Comparison of ENCODE assay signal across 16 cellular contexts in genomic region chr11:11978098-11978637, GRCh38. TPM values are rescaled to one million over a fixed set of nuclear protein-coding genes. Genes with fewer than 3 reads are reported as not detected.
DNase-seq lines count a peak whose midpoint lies in the region; ATAC-seq and TF ChIP-seq lines count a peak whose summit lies in the region.
"Had no signal": no experiment of that assay in that cellular context is flagged by ENCODE, and none has a peak within 500 bp of the region (broad histone marks: within the 10 kb centered on the region; RNA-seq: fewer than 3 reads in every experiment).

No MANE protein-coding gene starts in this region.

- H3K79me2 ChIP-seq in SK-N-SH (ENCODE audit: insufficient read depth), result peaks cover 62% of the 10 kb centered on the region

- TF ChIP-seq CTCF in SK-N-SH (IDR thresholded peaks at IDR 0.05) (no peak), colonic mucosa (IDR thresholded peaks at IDR 0.05) (no peak), tibial nerve (IDR thresholded peaks at IDR 0.05) (no peak)

- ATAC-seq in SK-N-SH treated with all-trans-retinoic acid at 6 μM for 48 hours, result no peak
- ATAC-seq: activated T-cell treated with anti-CD3 and anti-CD28 coated beads, Interleukin-2, amount 50 U/mL, for 72 hours; natural killer cell; T-helper 17 cell had no signal

- no peak for TF ChIP-seq RAD21 in SK-N-SH (IDR thresholded peaks at IDR 0.05; ENCODE audit: low read length)

- no peak overlapping the region for H3K4me3 ChIP-seq in SK-N-SH (ENCODE audit: low read depth in 2 of 2, low read length in 1 of 2)
- no peak overlapping the region for H3K4me3 ChIP-seq in colonic mucosa
- H3K4me3 ChIP-seq in mesodermal cell (ENCODE audit: extremely low read depth, insufficient read depth, low read length, poor library complexity, severe bottlenecking), result no peak overlapping the region
- H3K4me3 ChIP-seq in tibial nerve, result no peak overlapping the region

- no peak for DNase-seq in SK-N-SH
- DNase-seq in colonic mucosa, result no peak
- DNase-seq in tibial nerve (ENCODE audit: low spot score in 2 of 2), result no peak
- no peak for DNase-seq in NCI-H1436 treated with DMSO at 0.1 percent for 48 hours (lab: John Stamatoyannopoulos, UW)
- DNase-seq in HPDE6-E6E7 (ENCODE audit: extremely low spot score), result no peak
- DNase-seq in T-helper 9 cell, result no peak
- DNase-seq: activated CD4-positive, alpha-beta T cell treated with anti-CD3 and anti-CD28 coated beads for 4 hours; activated T-cell treated with anti-CD3 and anti-CD28 coated beads, Interleukin-2, amount 50 U/mL, for 72 hours; amygdala; effector CD8-positive, alpha-beta T cell; NCI-H1092 treated with DMSO at 0.1 percent for 48 hours; stimulated activated CD4-positive, alpha-beta T cell treated with anti-CD3 and anti-CD28 coated beads, Interleukin-4, amount 100 ng/mL, for 24 hours; T-helper 17 cell had no signal

- peak overlapping the region; percentile 83; the same call in 1 of the 2 replicates for H3K9ac ChIP-seq in SK-N-SH
- no peak overlapping the region for H3K9ac ChIP-seq in colonic mucosa (ENCODE audit: low read depth in 2 of 2, low read length in 2 of 2)

- no peak for TF ChIP-seq POLR2A in tibial nerve (IDR thresholded peaks at IDR 0.05)

- H3K9me2 ChIP-seq in SK-N-SH, result no peaks in the 10 kb centered on the region

- intact Hi-C loops in colonic mucosa (cut with DNase I), result no loop called here

- no peaks in the 10 kb centered on the region for H3K27me3 ChIP-seq in SK-N-SH (ENCODE audit: insufficient read depth)
- no peaks in the 10 kb centered on the region for H3K27me3 ChIP-seq in colonic mucosa
- no peaks in the 10 kb centered on the region for H3K27me3 ChIP-seq in tibial nerve

- TF ChIP-seq EP300 in SK-N-SH (IDR thresholded peaks at IDR 0.05; ENCODE audit: borderline replicate concordance in 1 of 2, low read depth in 1 of 2, low read length in 1 of 2), result no peak
- no peak for TF ChIP-seq EP300 in tibial nerve (IDR thresholded peaks at IDR 0.05)

- H3F3A ChIP-seq in SK-N-SH (replicated peaks; ENCODE audit: insufficient read depth), result peaks cover 85% of the 10 kb centered on the region

- WGBS in SK-N-SH (ENCODE audit: low lambda C conversion rate), result 95% methylated on average over 4 of the region's 4 CpGs
- WGBS in mesodermal cell (ENCODE audit: insufficient coverage in 2 of 2), 2 experiments, result 92% methylated on average over 3 of the region's 4 CpGs
- 85 to 87% methylated on average over 4 of the region's 4 CpGs for WGBS in tibial nerve, 2 donors

- no peaks in the 10 kb centered on the region for H3K9me3 ChIP-seq in SK-N-SH
- H3K9me3 ChIP-seq in colonic mucosa, result no peaks in the 10 kb centered on the region
- peaks cover 10% of the 10 kb centered on the region for H3K9me3 ChIP-seq in mesodermal cell (ENCODE audit: control insufficient read depth, low read length)
- H3K9me3 ChIP-seq in tibial nerve, result no peaks in the 10 kb centered on the region

- H3K4me2 ChIP-seq in SK-N-SH, result peak overlapping the region; percentile 71; the same call in 1 of the 2 replicates

- no peak overlapping the region for H2AFZ ChIP-seq in SK-N-SH (ENCODE audit: low read depth)

- peaks cover 80 to 90% of the 10 kb centered on the region in 2 experiments for H3K4me1 ChIP-seq in SK-N-SH (ENCODE audit: control insufficient read depth in 1 of 2, insufficient read depth in 2 of 2, low read depth in 1 of 2, low read length in 1 of 2)
- peaks cover 6% of the 10 kb centered on the region for H3K4me1 ChIP-seq in colonic mucosa
- peaks cover 66% of the 10 kb centered on the region for H3K4me1 ChIP-seq in mesodermal cell (ENCODE audit: control insufficient read depth, insufficient read depth, low read length, poor library complexity, severe bottlenecking)
- peaks cover 5 to 89% (median 57%) of the 10 kb centered on the region in 4 donors for H3K4me1 ChIP-seq in tibial nerve

- H3K36me3 ChIP-seq in SK-N-SH (replicated peaks in 1 of 2; ENCODE audit: control insufficient read depth in 1 of 2, insufficient read depth in 2 of 2, low read length in 1 of 2) (peaks cover 20 to 31% of the 10 kb centered on the region in 2 experiments), colonic mucosa (no peaks in the 10 kb centered on the region), mesodermal cell (ENCODE audit: control insufficient read depth, insufficient read depth, low read length) (peaks cover 63% of the 10 kb centered on the region), tibial nerve (no peaks in the 10 kb centered on the region)

- POLR2A ChIA-PET in SK-N-SH (lab: Yijun Ruan, JAX), result interaction anchor here (2.2 kb wide), 1 partner anchor 30 kb away, joined by 18 read pairs; the partner anchor contains the start of gene DKK3

- H3K27ac ChIP-seq in SK-N-SH (ENCODE audit: low read depth in 2 of 2, low read length in 1 of 2) (peak overlapping the region; percentile 99 to 100), colonic mucosa (peak overlapping the region; percentile 11), mesodermal cell (ENCODE audit: low read depth, low read length, severe bottlenecking) (peak overlapping the region; percentile 93), tibial nerve (peak overlapping the region in 3 of 4 donors; percentile 57 to 86 (median 81))

- H4K20me1 ChIP-seq in SK-N-SH (ENCODE audit: insufficient read depth), result no peaks in the 10 kb centered on the region

- CTCF ChIA-PET in SK-N-SH (lab: Yijun Ruan, JAX), result interaction anchor here (0.6 to 6.3 kb wide), 6 partner anchors 9 to 575 kb away, joined by 3 to 39 read pairs (median 6); no protein-coding TSS in a partner anchor

TF ChIP-seq in SK-N-SH, 30 proteins besides CTCF, POLR2A, EP300 and RAD21 (continues in another document):
- TF ChIP-seq GATA2 (CRISPR knock-in tag; IDR thresholded peaks at IDR 0.05) (no peak), RXRA (IDR thresholded peaks at IDR 0.05; ENCODE audit: borderline replicate concordance, low read depth) (no peak), ZBTB33 (IDR thresholded peaks at IDR 0.05; ENCODE audit: borderline replicate concordance, low read depth) (no peak), POLR2AphosphoS5 (IDR thresholded peaks at IDR 0.05; ENCODE audit: low read depth, low read length) (no peak), NFIC (IDR thresholded peaks at IDR 0.05; ENCODE audit: borderline replicate concordance) (no peak), FOXJ3 (CRISPR knock-in tag; IDR thresholded peaks at IDR 0.05) (no peak), CHD2 (IDR thresholded peaks at IDR 0.05; ENCODE audit: low read length, partially characterized antibody) (no peak), SIN3A (IDR thresholded peaks at IDR 0.05; ENCODE audit: borderline replicate concordance, low read depth, low read length) (no peak), FOSL2 (IDR thresholded peaks at IDR 0.05; ENCODE audit: borderline replicate concordance, low read depth) (no peak), RFX5 (IDR thresholded peaks at IDR 0.05; ENCODE audit: low read length) (no peak)

TF ChIP-seq in SK-N-SH treated with all-trans-retinoic acid at 6 μM for 48 hours, 23 proteins besides CTCF, POLR2A, EP300 and RAD21:
- TF ChIP-seq GLIS3 (CRISPR knock-in tag; IDR thresholded peaks at IDR 0.05), result no peak
TF ChIP-seq in SK-N-SH treated with all-trans-retinoic acid at 6 μM for 48 hours: peak in this region for 0.

RNA-seq across cellular contexts. Expression of gene DKK3, which starts 30.3 kb away (rescaled TPM):
- polyA plus RNA-seq in SK-N-SH (2012; rRNA removed), result 1,174 and 1,491 TPM in 2 replicates
- 1,028 and 1,442 TPM in 2 replicates for polyA plus RNA-seq in SK-N-SH (2012; cell fraction: cytosol; rRNA removed)
- 933 and 1,160 TPM in 2 replicates for polyA plus RNA-seq in SK-N-SH (2012; cell fraction: nucleus; rRNA removed)
- total RNA-seq in colonic mucosa, result 10 to 100 TPM in 1 of 2 donors, 1 to 10 TPM in 1; 7.4 to 19.6 TPM
- polyA plus RNA-seq in mesodermal cell (2013, experiment 1 of 2), result 118 TPM
- polyA plus RNA-seq in mesodermal cell (2013, experiment 2 of 2), result 111 TPM
- total RNA-seq in tibial nerve, result 100 to 1,000 TPM; 192 to 446 (median 254) TPM

Comparison
In these comparisons a context has a peak if more than half of its experiments do, and no peak if none do; other contexts are left out.
1. H3K27ac ChIP-seq: peak in every context shown above with its lines; median percentile 100 in SK-N-SH; 93 in mesodermal cell; 81 in tibial nerve; 11 in colonic mucosa.
2. RNA of gene DKK3, which starts 30.3 kb away (total RNA-seq): 192 to 446 TPM in tibial nerve; 7.4 to 19.6 TPM in colonic mucosa; every median in the first group is over 4 times any median in the second.